Comparison of ENCODE assay signal across 16 cellular contexts in the genomic region with DNA sequence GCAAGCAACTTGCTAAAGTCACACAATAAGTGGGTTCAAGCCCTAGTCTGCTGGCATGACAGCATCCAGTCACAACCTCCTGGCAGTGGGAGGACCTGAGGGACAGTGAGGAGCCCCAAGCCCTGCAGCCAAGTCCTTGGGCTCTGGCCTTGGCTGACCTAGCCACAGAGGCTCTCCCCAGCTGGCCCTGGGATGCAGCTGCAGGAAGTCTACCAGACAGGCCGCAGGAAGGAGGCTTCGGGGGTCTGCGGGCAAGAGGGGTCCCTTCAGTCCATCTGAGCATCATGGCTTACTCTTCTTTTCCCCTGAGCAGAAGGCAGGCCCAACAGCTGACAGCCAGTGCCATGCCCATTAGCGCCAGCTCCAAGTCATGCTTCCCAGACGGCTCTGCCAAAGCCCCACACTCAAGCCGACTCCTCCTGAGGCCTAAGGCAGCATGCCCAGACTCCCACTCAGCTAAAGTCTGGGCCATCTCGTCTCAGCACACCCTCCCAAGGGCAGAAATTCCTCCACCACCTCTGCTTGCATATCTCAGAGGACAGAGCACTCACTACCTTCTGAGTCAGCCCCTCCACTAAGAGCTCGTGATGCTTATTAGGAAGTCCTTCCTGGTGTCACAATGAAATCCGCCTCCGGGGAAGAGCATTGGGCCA. TPM values are rescaled to one million over a fixed set of nuclear protein-coding genes. Genes with fewer than 3 reads are reported as not detected.
DNase-seq lines count a peak whose midpoint lies in the region; ATAC-seq and TF ChIP-seq lines count a peak whose summit lies in the region.
"Had no signal": no experiment of that assay in that cellular context is flagged by ENCODE, and none has a peak within 500 bp of the region (broad histone marks: within the 10 kb centered on the region; RNA-seq: fewer than 3 reads in every experiment).

No MANE protein-coding gene starts in this region.

- H3K9me3 Mint-ChIP-seq in activated T-cell treated with anti-CD3 and anti-CD28 coated beads, Interleukin-2, amount 50 U/mL, for 24 hours: no peaks in the 10 kb centered on the region
- H3K9me3 Mint-ChIP-seq: activated T-helper 2 cell treated with anti-CD3 and anti-CD28 coated beads, Interferon-gamma antibody, Interleukin-2, Interleukin-4, amounts not matched to agents 10 μg/mL and 5 μg/mL and 100 μg/mL, durations not matched to agents 14 hours and 24 hours and 36 hours; T-helper 1 cell treated with Interleukin-12 subunit alpha and Interleukin-12 subunit beta and Interleukin-4 antibody, amounts not matched to agents 30 μg/mL and 1 μg/mL, for 36 hours had no signal

- intact Hi-C loops in Right ventricle myocardium superior (cut with DNase I): no loop called here
- intact Hi-C loops in psoas muscle (cut with DNase I): no loop called here

- 36 to 41% (median 39%) methylated on average over 10 of the region's 10 CpGs for WGBS in psoas muscle, 3 donors

- peaks cover 7% of the 10 kb centered on the region for H3K4me1 Mint-ChIP-seq in activated T-cell treated with anti-CD3 and anti-CD28 coated beads, Interleukin-2, amount 50 U/mL, for 24 hours (ENCODE audit: low read depth)

- ATAC-seq in Right ventricle myocardium superior (ENCODE audit: poor library complexity) (peak; percentile 68), psoas muscle (peak; percentile 49 to 68 (median 60)), HG03565 (IDR thresholded peaks at IDR 0.05; ENCODE audit: unreplicated experiment) (no peak)
- ATAC-seq: naive thymus-derived CD8-positive, alpha-beta T cell had no signal

- H3K4me3 ChIP-seq in psoas muscle: no peak overlapping the region
- H3K4me3 ChIP-seq: BLaER1 treated with 17β-estradiol and CSF1 and Interleukin-3, amounts not matched to agents 10 nM and 100 nM; cardiac muscle cell had no signal

- H3K27ac Mint-ChIP-seq in activated T-cell treated with anti-CD3 and anti-CD28 coated beads, Interleukin-2, amount 50 U/mL, for 24 hours: no peak overlapping the region
- H3K27ac Mint-ChIP-seq: activated T-helper 2 cell treated with anti-CD3 and anti-CD28 coated beads, Interferon-gamma antibody, Interleukin-2, Interleukin-4, amounts not matched to agents 10 μg/mL and 5 μg/mL and 100 μg/mL, durations not matched to agents 14 hours and 24 hours and 36 hours; T-helper 1 cell treated with Interleukin-12 subunit alpha and Interleukin-12 subunit beta and Interleukin-4 antibody, amounts not matched to agents 30 μg/mL and 1 μg/mL, for 36 hours had no signal

- H3K4me1 ChIP-seq in psoas muscle: peaks cover 4% of the 10 kb centered on the region

- TF ChIP-seq CTCF in psoas muscle (IDR thresholded peaks at IDR 0.05): no peak

- H3K27me3 Mint-ChIP-seq in activated T-cell treated with anti-CD3 and anti-CD28 coated beads, Interleukin-2, amount 50 U/mL, for 24 hours: peaks cover 7% of the 10 kb centered on the region

- no peak overlapping the region for H3K27ac ChIP-seq in psoas muscle
- H3K27ac ChIP-seq: BLaER1 treated with 17β-estradiol and CSF1 and Interleukin-3, amounts not matched to agents 10 nM and 100 nM; cardiac muscle cell had no signal

- no peaks in the 10 kb centered on the region for H3K36me3 Mint-ChIP-seq in activated T-cell treated with anti-CD3 and anti-CD28 coated beads, Interleukin-2, amount 50 U/mL, for 24 hours (ENCODE audit: low read depth)
- H3K36me3 Mint-ChIP-seq: naive thymus-derived CD8-positive, alpha-beta T cell had no signal

- H3K4me3 Mint-ChIP-seq in activated T-cell treated with anti-CD3 and anti-CD28 coated beads, Interleukin-2, amount 50 U/mL, for 24 hours: no peak overlapping the region
- H3K4me3 Mint-ChIP-seq: naive thymus-derived CD8-positive, alpha-beta T cell; T-helper 1 cell treated with Interleukin-12 subunit alpha and Interleukin-12 subunit beta and Interleukin-4 antibody, amounts not matched to agents 30 μg/mL and 1 μg/mL, for 36 hours had no signal

- peaks cover 0 to 8% (median 2%) of the 10 kb centered on the region in 3 donors for H3K27me3 ChIP-seq in psoas muscle (ENCODE audit: insufficient read depth in 3 of 3, low read length in 2 of 3)
- H3K27me3 ChIP-seq: BLaER1 treated with 17β-estradiol and CSF1 and Interleukin-3, amounts not matched to agents 10 nM and 100 nM; cardiac muscle cell had no signal

- H3K9me3 ChIP-seq in psoas muscle: no peaks in the 10 kb centered on the region
- H3K9me3 ChIP-seq: BLaER1 treated with 17β-estradiol and CSF1 and Interleukin-3, amounts not matched to agents 10 nM and 100 nM had no signal

- DNase-seq in AG08396 (ENCODE audit: low spot score) (peak; percentile 79), Right ventricle myocardium superior (peak; percentile 73), psoas muscle (peak; percentile 73 to 82), activated gamma-delta T cell treated with Interleukin-2 at 50 U/mL for 16 hours (no peak), NCI-H2107 (lab: John Stamatoyannopoulos, UW) (no peak)
- no peak for DNase-seq in activated T-cell treated with anti-CD3 and anti-CD28 coated beads, Interleukin-2, amount 50 U/mL, for 24 hours

- no peaks in the 10 kb centered on the region for H3K36me3 ChIP-seq in psoas muscle (ENCODE audit: insufficient read depth in 1 of 2, low read depth in 1 of 2)
- H3K36me3 ChIP-seq: BLaER1 treated with 17β-estradiol and CSF1 and Interleukin-3, amounts not matched to agents 10 nM and 100 nM; cardiac muscle cell had no signal

TF ChIP-seq in PFSK-1, 5 proteins besides CTCF, POLR2A, EP300 and RAD21:
- peak; percentile 26 for TF ChIP-seq FOXP2 (optimal IDR thresholded peaks at IDR 0.05; ENCODE audit: borderline replicate concordance, extremely low read depth, extremely low read length, insufficient read depth)
- TF ChIP-seq TAF1 (IDR thresholded peaks at IDR 0.05; ENCODE audit: borderline replicate concordance, insufficient read depth, low read length): no peak

RNA-seq across cellular contexts. Expression of gene SLC1A7, which starts 20.1 kb away (rescaled TPM):
- 0.59 TPM for polyA plus RNA-seq in PFSK-1 (2012; ENCODE audit: insufficient read length, low read depth)
- total RNA-seq in Right ventricle myocardium superior: 0.08 TPM
- total RNA-seq in psoas muscle: 1 to 10 TPM in 2 of 4 donors, under 1 TPM in 2; 0.32 to 6.2 (median 0.77) TPM
- under 1 TPM; 0.04 to 0.59 (median 0.31) TPM for polyA plus RNA-seq in psoas muscle
- total RNA-seq: activated T-helper 2 cell treated with anti-CD3 and anti-CD28 coated beads, Interferon-gamma antibody, Interleukin-2, Interleukin-4, amounts not matched to agents 10 μg/mL and 5 μg/mL and 100 μg/mL, durations not matched to agents 14 hours and 24 hours and 36 hours; cardiac muscle cell; epithelial cell of proximal tubule; HT1080; naive thymus-derived CD8-positive, alpha-beta T cell; OCI-LY7 had no signal
- polyA plus RNA-seq: cardiac muscle cell; naive thymus-derived CD8-positive, alpha-beta T cell had no signal

Comparison
In these comparisons a context has a peak if more than half of its experiments do, and no peak if none do; other contexts are left out.
1. DNase-seq: peak in AG08396 (single experiment), Right ventricle myocardium superior (single experiment) and psoas muscle (2 of 2); none in activated gamma-delta T cell treated with Interleukin-2 at 50 U/mL for 16 hours (single experiment), activated T-cell treated with anti-CD3 and anti-CD28 coated beads, Interleukin-2, amount 50 U/mL, for 24 hours (single experiment) and NCI-H2107 (single experiment).